In genomic region chr10:110643670-110644597, GRCh38 we compare ENCODE assay signal across 8 cellular contexts. TPM values are rescaled to one million over a fixed set of nuclear protein-coding genes. Genes with fewer than 3 reads are reported as not detected.
DNase-seq lines count a peak whose midpoint lies in the region; ATAC-seq, FAIRE-seq and TF ChIP-seq lines count a peak whose summit lies in the region.

Gene RBM20 (plus strand): TSS chr10:110644336. CDS start chr10:110644455, 119 bp downstream.

- peaks cover 31% of the 10 kb centered on the region for H3K4me1 Mint-ChIP-seq in activated T-cell treated with anti-CD3 and anti-CD28 coated beads, Interleukin-2, amount 50 U/mL, for 24 hours (ENCODE audit: low read depth)

- peak within 1 kb of the TSS; percentile 73 for H3K4me3 Mint-ChIP-seq in activated T-cell treated with anti-CD3 and anti-CD28 coated beads, Interleukin-2, amount 50 U/mL, for 24 hours

- H4K20me1 ChIP-seq in osteoblast (ENCODE audit: insufficient read depth, low read length), result no peaks in the 10 kb centered on the region

- H3K27ac ChIP-seq in osteoblast (ENCODE audit: low read depth, low read length), result no peak within 1 kb of the TSS

- peak within 1 kb of the TSS; percentile 78 for H3K4me2 ChIP-seq in osteoblast (ENCODE audit: insufficient read depth, low read length)

- no peaks in the 10 kb centered on the region for H3K79me2 ChIP-seq in osteoblast (ENCODE audit: insufficient read depth, low read length)

- H3K36me3 ChIP-seq in ES-I3 (ENCODE audit: insufficient read depth, low read length) (no peaks in the 10 kb centered on the region), osteoblast (ENCODE audit: insufficient read depth, low read length) (no peaks in the 10 kb centered on the region)

- H2AFZ ChIP-seq in osteoblast (ENCODE audit: low read length), result peak within 1 kb of the TSS; percentile 9

- peak within 1 kb of the TSS; percentile 80 for H3K9ac ChIP-seq in ES-I3 (ENCODE audit: low read depth, low read length)

- no peaks in the 10 kb centered on the region for H3K36me3 Mint-ChIP-seq in activated T-cell treated with anti-CD3 and anti-CD28 coated beads, Interleukin-2, amount 50 U/mL, for 24 hours (ENCODE audit: low read depth)

- H3K27me3 Mint-ChIP-seq in activated T-cell treated with anti-CD3 and anti-CD28 coated beads, Interleukin-2, amount 50 U/mL, for 24 hours, result peaks cover 61% of the 10 kb centered on the region

- H3K9me3 Mint-ChIP-seq in activated T-cell treated with anti-CD3 and anti-CD28 coated beads, Interleukin-2, amount 50 U/mL, for 24 hours, result no peaks in the 10 kb centered on the region

- no peaks in the 10 kb centered on the region for H3K9me3 ChIP-seq in ES-I3 (ENCODE audit: control insufficient read depth, insufficient read depth, low read length)
- H3K9me3 ChIP-seq in osteoblast (ENCODE audit: low read depth, low read length), result no peaks in the 10 kb centered on the region

- DNase-seq in HTR-8/SVneo (ENCODE audit: insufficient read length, low spot score) (peak; percentile 26), germinal center (ENCODE audit: low spot score) (peak; percentile 30), osteoblast (ENCODE audit: insufficient read length, low spot score, missing footprints) (peak; percentile 74)
- DNase-seq in activated T-cell treated with anti-CD3 and anti-CD28 coated beads, Interleukin-2, amount 50 U/mL, for 24 hours, result peak; percentile 58

- no peak for FAIRE-seq in HTR-8/SVneo (lab: Jason Lieb, UNC)

- H3K4me3 ChIP-seq in osteoblast (ENCODE audit: insufficient read depth, low read length), result peak within 1 kb of the TSS; percentile 66

- TF ChIP-seq CTCF in osteoblast (IDR thresholded peaks at IDR 0.05; ENCODE audit: extremely low read depth, low read depth, low read length), result no peak

- H3K4me1 ChIP-seq in ES-I3 (ENCODE audit: insufficient read depth, low read length), result peaks cover 24% of the 10 kb centered on the region
- peaks cover 4% of the 10 kb centered on the region for H3K4me1 ChIP-seq in osteoblast (ENCODE audit: insufficient read depth, low read length)

- H3K27me3 ChIP-seq in osteoblast (ENCODE audit: insufficient read depth, low read length), result peaks cover 73% of the 10 kb centered on the region

- ATAC-seq in HG02970 (IDR thresholded peaks at IDR 0.05; ENCODE audit: low FRiP score, unreplicated experiment), result no peak
- ATAC-seq in HG03565 (IDR thresholded peaks at IDR 0.05; ENCODE audit: unreplicated experiment), result no peak
- no peak for ATAC-seq in HG03520 (IDR thresholded peaks at IDR 0.05; ENCODE audit: unreplicated experiment)

- H3K27ac Mint-ChIP-seq in activated T-cell treated with anti-CD3 and anti-CD28 coated beads, Interleukin-2, amount 50 U/mL, for 24 hours, result peak within 1 kb of the TSS; percentile 3

RNA-seq across cellular contexts. Expression of gene RBM20, which starts in this region (rescaled TPM):
- under 0.01 TPM in 1 of 2 replicates, not detected in the other for total RNA-seq in osteoblast

Comparison
In these comparisons a context has a peak if more than half of its experiments do, and no peak if none do; other contexts are left out.
1. Peak in DNase-seq, H3K4me3 ChIP-seq and H3K4me2 ChIP-seq in osteoblast; RNA of the gene not detected or under 1 TPM.